Comparison of ENCODE assay signal across 19 cellular contexts in the genomic region with DNA sequence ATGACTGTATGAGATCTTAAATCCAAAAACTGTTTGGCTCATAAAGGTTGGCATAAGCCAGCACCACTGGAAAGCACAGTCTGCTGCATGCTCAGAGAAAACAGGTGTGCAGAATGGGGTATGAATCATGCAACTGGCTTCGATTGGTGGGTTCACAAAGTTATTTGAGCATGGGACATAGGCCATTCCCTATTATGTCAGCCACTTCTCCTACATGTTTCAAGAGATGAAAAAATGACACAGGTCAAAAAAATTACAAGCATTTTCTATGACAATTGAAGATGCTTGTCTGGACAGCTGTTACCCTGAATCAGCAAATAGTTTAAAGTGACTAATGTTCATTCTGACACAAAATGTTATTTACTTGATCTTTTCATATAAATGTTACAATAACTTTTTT.
A peak's percentile ranks its signal among the peaks of the same experiment; 100 is the strongest.
DNase-seq lines count a peak whose midpoint lies in the region; ATAC-seq and TF ChIP-seq lines count a peak whose summit lies in the region.
"Had no signal": no experiment of that assay in that cellular context is flagged by ENCODE, and none has a peak within 500 bp of the region (broad histone marks: within the 10 kb centered on the region; RNA-seq: fewer than 3 reads in every experiment).

No MANE protein-coding gene starts in this region.

- DNase-seq in AG08396 (ENCODE audit: low spot score) = peak; percentile 20
- DNase-seq in M059J (ENCODE audit: low read depth) = peak; percentile 73
- peak; percentile 47 for DNase-seq in choroid plexus epithelial cell (ENCODE audit: low read depth)
- DNase-seq in left lung = no peak
- DNase-seq in ureter (ENCODE audit: low spot score) = no peak
- DNase-seq in activated CD4-positive, alpha-beta T cell treated with anti-CD3 and anti-CD28 coated beads, Interleukin-2, amount 10 ng/mL, durations not matched to agents 7 days and 5 days = no peak
- no peak for DNase-seq in activated CD8-positive, alpha-beta T cell treated with anti-CD3 and anti-CD28 coated beads for 36 hours
- DNase-seq: activated CD8-positive, alpha-beta T cell treated with anti-CD3 and anti-CD28 coated beads, Interleukin-2, amount 10 ng/mL, durations not matched to agents 7 days and 5 days; anterior cingulate cortex; glutamatergic neuron; KBM-7; kidney; NCI-H1436; posterior cingulate gyrus; T1000; thyroid gland had no signal

- H3K9me3 Mint-ChIP-seq in activated CD4-positive, alpha-beta T cell treated with anti-CD3 and anti-CD28 coated beads, Interleukin-2, amount 10 ng/mL, durations not matched to agents 7 days and 5 days = no peaks in the 10 kb centered on the region
- H3K9me3 Mint-ChIP-seq in activated CD8-positive, alpha-beta T cell treated with anti-CD3 and anti-CD28 coated beads for 36 hours = peaks cover 4% of the 10 kb centered on the region
- H3K9me3 Mint-ChIP-seq: activated T-helper 2 cell treated with anti-CD3 and anti-CD28 coated beads, Interferon-gamma antibody, Interleukin-2, Interleukin-4, amounts not matched to agents 10 μg/mL and 5 μg/mL and 100 μg/mL, durations not matched to agents 14 hours and 24 hours and 36 hours had no signal

- H3K27me3 ChIP-seq in left lung = no peaks in the 10 kb centered on the region
- H3K27me3 ChIP-seq: thyroid gland had no signal

- no peaks in the 10 kb centered on the region for H3K4me1 Mint-ChIP-seq in activated CD4-positive, alpha-beta T cell treated with anti-CD3 and anti-CD28 coated beads, Interleukin-2, amount 10 ng/mL, durations not matched to agents 7 days and 5 days
- no peaks in the 10 kb centered on the region for H3K4me1 Mint-ChIP-seq in activated CD8-positive, alpha-beta T cell treated with anti-CD3 and anti-CD28 coated beads for 36 hours (ENCODE audit: low read depth)

- no peaks in the 10 kb centered on the region for H3K4me1 ChIP-seq in left lung

- peaks cover 0 to 7% of the 10 kb centered on the region in 2 donors for H3K9me3 ChIP-seq in left lung
- H3K9me3 ChIP-seq: thyroid gland had no signal

- no peaks in the 10 kb centered on the region for H3K36me3 ChIP-seq in left lung
- H3K36me3 ChIP-seq: thyroid gland had no signal

- H3K27ac ChIP-seq in left lung = no peak overlapping the region
- H3K27ac ChIP-seq: thyroid gland had no signal

- H3K27ac Mint-ChIP-seq in activated CD4-positive, alpha-beta T cell treated with anti-CD3 and anti-CD28 coated beads, Interleukin-2, amount 10 ng/mL, durations not matched to agents 7 days and 5 days = no peak overlapping the region
- no peak overlapping the region for H3K27ac Mint-ChIP-seq in activated CD8-positive, alpha-beta T cell treated with anti-CD3 and anti-CD28 coated beads for 36 hours
- H3K27ac Mint-ChIP-seq: activated CD8-positive, alpha-beta T cell treated with anti-CD3 and anti-CD28 coated beads, Interleukin-2, amount 10 ng/mL, durations not matched to agents 7 days and 5 days; activated T-helper 2 cell treated with anti-CD3 and anti-CD28 coated beads, Interferon-gamma antibody, Interleukin-2, Interleukin-4, amounts not matched to agents 10 μg/mL and 5 μg/mL and 100 μg/mL, durations not matched to agents 14 hours and 24 hours and 36 hours had no signal

- H3K4me3 Mint-ChIP-seq in activated CD4-positive, alpha-beta T cell treated with anti-CD3 and anti-CD28 coated beads, Interleukin-2, amount 10 ng/mL, durations not matched to agents 7 days and 5 days = no peak overlapping the region
- H3K4me3 Mint-ChIP-seq in activated CD8-positive, alpha-beta T cell treated with anti-CD3 and anti-CD28 coated beads for 36 hours = no peak overlapping the region
- H3K4me3 Mint-ChIP-seq: activated CD8-positive, alpha-beta T cell treated with anti-CD3 and anti-CD28 coated beads, Interleukin-2, amount 10 ng/mL, durations not matched to agents 7 days and 5 days had no signal

- ATAC-seq in left lung (peak; percentile 24), HG02798 (IDR thresholded peaks at IDR 0.05; ENCODE audit: poor library complexity, unreplicated experiment) (no peak)
- no peak for ATAC-seq in activated CD8-positive, alpha-beta T cell treated with anti-CD3 and anti-CD28 coated beads for 36 hours
- ATAC-seq: activated CD8-positive, alpha-beta T cell treated with anti-CD3 and anti-CD28 coated beads, Interleukin-2, amount 10 ng/mL, durations not matched to agents 7 days and 5 days; GM12878 had no signal

- no peaks in the 10 kb centered on the region for H3K36me3 Mint-ChIP-seq in activated CD4-positive, alpha-beta T cell treated with anti-CD3 and anti-CD28 coated beads, Interleukin-2, amount 10 ng/mL, durations not matched to agents 7 days and 5 days (ENCODE audit: low read depth)
- no peaks in the 10 kb centered on the region for H3K36me3 Mint-ChIP-seq in activated CD8-positive, alpha-beta T cell treated with anti-CD3 and anti-CD28 coated beads for 36 hours (ENCODE audit: low read depth)

- TF ChIP-seq CTCF in choroid plexus epithelial cell (conservative IDR thresholded peaks at IDR 0.05; ENCODE audit: low read depth, low read length) = no peak
- TF ChIP-seq CTCF in left lung (IDR thresholded peaks at IDR 0.05) = no peak
- TF ChIP-seq CTCF in activated CD8-positive, alpha-beta T cell treated with anti-CD3 and anti-CD28 coated beads for 36 hours (IDR thresholded peaks at IDR 0.05) = no peak

- H3K27me3 Mint-ChIP-seq in activated CD4-positive, alpha-beta T cell treated with anti-CD3 and anti-CD28 coated beads, Interleukin-2, amount 10 ng/mL, durations not matched to agents 7 days and 5 days = no peaks in the 10 kb centered on the region
- H3K27me3 Mint-ChIP-seq in activated CD8-positive, alpha-beta T cell treated with anti-CD3 and anti-CD28 coated beads for 36 hours = peaks cover 2% of the 10 kb centered on the region

- CTCF ChIA-PET in activated CD4-positive, alpha-beta T cell treated with anti-CD3 and anti-CD28 coated beads, Interleukin-2, amount 10 ng/mL, durations not matched to agents 7 days and 5 days (lab: Charles Lee) = interaction anchor here (0.6 kb wide), 1 partner anchor 55 kb away, joined by 3 read pairs; no protein-coding TSS in a partner anchor
- CTCF ChIA-PET in activated CD8-positive, alpha-beta T cell treated with anti-CD3 and anti-CD28 coated beads for 36 hours (lab: Charles Lee) = interaction anchor here (0.6 kb wide), 1 partner anchor 71 kb away, joined by 3 read pairs; no protein-coding TSS in a partner anchor

- POLR2A ChIA-PET in activated CD4-positive, alpha-beta T cell treated with anti-CD3 and anti-CD28 coated beads, Interleukin-2, amount 10 ng/mL, durations not matched to agents 7 days and 5 days (lab: Charles Lee) = no interaction called here
- POLR2A ChIA-PET in activated CD8-positive, alpha-beta T cell treated with anti-CD3 and anti-CD28 coated beads for 36 hours (lab: Charles Lee) = no interaction called here

- H3K4me3 ChIP-seq in choroid plexus epithelial cell (ENCODE audit: low read depth, low read length) (no peak overlapping the region), left lung (no peak overlapping the region)
- H3K4me3 ChIP-seq: GM12878, thyroid gland had no signal

- intact Hi-C loops in left lung (cut with DNase I) = no loop called here
- intact Hi-C loops in activated CD8-positive, alpha-beta T cell treated with anti-CD3 and anti-CD28 coated beads for 36 hours (cut with micrococcal nuclease) = no loop called here

Comparison
In these comparisons a context has a peak if more than half of its experiments do, and no peak if none do; other contexts are left out.
1. DNase-seq: peak in AG08396 (single experiment), M059J (single experiment) and choroid plexus epithelial cell (single experiment); none in left lung (0 of 2), ureter (single experiment), activated CD4-positive, alpha-beta T cell treated with anti-CD3 and anti-CD28 coated beads, Interleukin-2, amount 10 ng/mL, durations not matched to agents 7 days and 5 days (single experiment) and activated CD8-positive, alpha-beta T cell treated with anti-CD3 and anti-CD28 coated beads for 36 hours (single experiment).